Comparison of ENCODE assay signal across 9 cellular contexts in genomic region chr22:39350803-39351688, GRCh38. TPM values are rescaled to one million over a fixed set of nuclear protein-coding genes. Genes with fewer than 3 reads are reported as not detected.
A peak's percentile ranks its signal among the peaks of the same experiment; 100 is the strongest.
DNase-seq lines count a peak whose midpoint lies in the region; ATAC-seq and TF ChIP-seq lines count a peak whose summit lies in the region.
"Had no signal": no experiment of that assay in that cellular context is flagged by ENCODE, and none has a peak within 500 bp of the region (broad histone marks: within the 10 kb centered on the region; RNA-seq: fewer than 3 reads in every experiment).

No MANE protein-coding gene starts in this region.

- no peak for TF ChIP-seq CTCF in HEK293 (tag by site-specific recombination; IDR thresholded peaks at IDR 0.05)

- H3K9me3 Mint-ChIP-seq in activated T-helper 2 cell treated with anti-CD3 and anti-CD28 coated beads, Interferon-gamma antibody, Interleukin-2, Interleukin-4, amounts not matched to agents 10 μg/mL and 5 μg/mL and 100 μg/mL, durations not matched to agents 14 hours and 24 hours and 36 hours = no peaks in the 10 kb centered on the region
- no peaks in the 10 kb centered on the region for H3K9me3 Mint-ChIP-seq in stimulated activated naive CD8-positive, alpha-beta T cell treated with anti-CD3 and anti-CD28 coated beads, Interleukin-15, amount 100 ng/mL, for 72 hours

- peaks cover 15% of the 10 kb centered on the region for H3K4me1 ChIP-seq in HEK293 (ENCODE audit: control insufficient read depth, insufficient read depth, low read length)

- H3K4me3 Mint-ChIP-seq in activated T-helper 2 cell treated with anti-CD3 and anti-CD28 coated beads, Interferon-gamma antibody, Interleukin-2, Interleukin-4, amounts not matched to agents 10 μg/mL and 5 μg/mL and 100 μg/mL, durations not matched to agents 14 hours and 24 hours and 36 hours (ENCODE audit: low read depth) = peak overlapping the region; percentile 58
- peak overlapping the region; percentile 70 to 80 for H3K4me3 Mint-ChIP-seq in stimulated activated naive CD8-positive, alpha-beta T cell treated with anti-CD3 and anti-CD28 coated beads, Interleukin-15, amount 100 ng/mL, for 72 hours

- POLR2A ChIA-PET in HEK293 (lab: Yijun Ruan, JAX) = interaction anchor here (1.4 kb wide), 1 partner anchor 33 kb away, joined by 4 read pairs; no protein-coding TSS in a partner anchor

- H3K9me3 ChIP-seq in HEK293 (ENCODE audit: control insufficient read depth, insufficient read depth, low read depth, low read length) = no peaks in the 10 kb centered on the region
- no peaks in the 10 kb centered on the region for H3K9me3 ChIP-seq in iPS-18c (ENCODE audit: control insufficient read depth, insufficient read depth, low read length)

- CTCF ChIA-PET in HEK293 (lab: Yijun Ruan, JAX) = interaction anchor here (0.6 to 3.0 kb wide), 6 partner anchors 8 to 178 kb away, joined by 3 to 18 read pairs (median 3); no protein-coding TSS in a partner anchor

- peaks cover 41% of the 10 kb centered on the region for H3K27me3 Mint-ChIP-seq in activated T-helper 2 cell treated with anti-CD3 and anti-CD28 coated beads, Interferon-gamma antibody, Interleukin-2, Interleukin-4, amounts not matched to agents 10 μg/mL and 5 μg/mL and 100 μg/mL, durations not matched to agents 14 hours and 24 hours and 36 hours (ENCODE audit: low read depth)
- no peaks in the 10 kb centered on the region for H3K27me3 Mint-ChIP-seq in stimulated activated naive CD8-positive, alpha-beta T cell treated with anti-CD3 and anti-CD28 coated beads, Interleukin-15, amount 100 ng/mL, for 72 hours

- ATAC-seq in stimulated activated naive CD8-positive, alpha-beta T cell treated with anti-CD3 and anti-CD28 coated beads, Interleukin-15, amount 100 ng/mL, for 72 hours = no peak
- no peak for ATAC-seq in GM19023 (IDR thresholded peaks at IDR 0.05; ENCODE audit: unreplicated experiment)

- no peaks in the 10 kb centered on the region for H3K36me3 ChIP-seq in HEK293 (ENCODE audit: control insufficient read depth in 2 of 2, insufficient read depth in 1 of 2, low read length in 2 of 2)

- H3K36me3 Mint-ChIP-seq in activated T-helper 2 cell treated with anti-CD3 and anti-CD28 coated beads, Interferon-gamma antibody, Interleukin-2, Interleukin-4, amounts not matched to agents 10 μg/mL and 5 μg/mL and 100 μg/mL, durations not matched to agents 14 hours and 24 hours and 36 hours (ENCODE audit: low read depth) = no peaks in the 10 kb centered on the region

- peak overlapping the region; percentile 74; the same call in 1 of the 2 replicates for H3K27ac ChIP-seq in HEK293 (ENCODE audit: extremely low read depth, low read depth, low read length)
- H3K27ac ChIP-seq: epithelial cell of prostate had no signal

- no peak for DNase-seq in activated T-helper 2 cell treated with anti-CD3 and anti-CD28 coated beads, Interferon-gamma antibody, Interleukin-2, Interleukin-4, amounts not matched to agents 10 μg/mL and 5 μg/mL and 100 μg/mL, durations not matched to agents 14 hours and 24 hours and 36 hours (ENCODE audit: low spot score)
- no peak for DNase-seq in stimulated activated naive CD8-positive, alpha-beta T cell treated with anti-CD3 and anti-CD28 coated beads, Interleukin-15, amount 100 ng/mL, for 72 hours
- DNase-seq in NCI-H146 treated with DMSO at 0.1 percent for 48 hours (lab: John Stamatoyannopoulos, UW; ENCODE audit: unreplicated experiment) = no peak
- no peak for DNase-seq in posterior vena cava (ENCODE audit: low spot score)
- DNase-seq: NCI-H748 treated with DMSO at 0.1 percent for 48 hours had no signal

- peaks cover 2% of the 10 kb centered on the region for H3K4me1 Mint-ChIP-seq in activated T-helper 2 cell treated with anti-CD3 and anti-CD28 coated beads, Interferon-gamma antibody, Interleukin-2, Interleukin-4, amounts not matched to agents 10 μg/mL and 5 μg/mL and 100 μg/mL, durations not matched to agents 14 hours and 24 hours and 36 hours (ENCODE audit: low read depth)
- peaks cover 32% of the 10 kb centered on the region for H3K4me1 Mint-ChIP-seq in stimulated activated naive CD8-positive, alpha-beta T cell treated with anti-CD3 and anti-CD28 coated beads, Interleukin-15, amount 100 ng/mL, for 72 hours

- peak overlapping the region; percentile 76 for H3K4me3 ChIP-seq in HEK293 (ENCODE audit: low read depth, low read length)
- H3K4me3 ChIP-seq in iPS-18c (ENCODE audit: insufficient read depth, low read depth, low read length) = peak overlapping the region; percentile 69; the same call in 1 of the 2 replicates

- H3K27ac Mint-ChIP-seq in activated T-helper 2 cell treated with anti-CD3 and anti-CD28 coated beads, Interferon-gamma antibody, Interleukin-2, Interleukin-4, amounts not matched to agents 10 μg/mL and 5 μg/mL and 100 μg/mL, durations not matched to agents 14 hours and 24 hours and 36 hours = no peak overlapping the region
- no peak overlapping the region for H3K27ac Mint-ChIP-seq in stimulated activated naive CD8-positive, alpha-beta T cell treated with anti-CD3 and anti-CD28 coated beads, Interleukin-15, amount 100 ng/mL, for 72 hours

- intact Hi-C loops in activated T-helper 2 cell treated with anti-CD3 and anti-CD28 coated beads, Interferon-gamma antibody, Interleukin-2, Interleukin-4, amounts not matched to agents 10 μg/mL and 5 μg/mL and 100 μg/mL, durations not matched to agents 14 hours and 24 hours and 36 hours (cut with micrococcal nuclease) = no loop called here
- intact Hi-C loops in posterior vena cava (cut with DNase I) = no loop called here

TF ChIP-seq in HEK293, 187 proteins besides CTCF, POLR2A, EP300 and RAD21 (continues in another document):
- TF ChIP-seq ZNF529 (tag by site-specific recombination; IDR thresholded peaks at IDR 0.05; ENCODE audit: insufficient replicate concordance) (no peak), ZNF660 (tag by site-specific recombination; IDR thresholded peaks at IDR 0.05) (no peak), ZNF426 (tag by site-specific recombination; IDR thresholded peaks at IDR 0.05) (no peak), ZNF596 (tag by site-specific recombination; IDR thresholded peaks at IDR 0.05) (no peak), RBAK (tag by site-specific recombination; IDR thresholded peaks at IDR 0.05) (no peak), ZFP3 (tag by site-specific recombination; IDR thresholded peaks at IDR 0.05; ENCODE audit: low read depth) (no peak), ZNF768 (tag by site-specific recombination; IDR thresholded peaks at IDR 0.05) (no peak), ZNF133 (tag by site-specific recombination; IDR thresholded peaks at IDR 0.05) (no peak), ZNF416 (tag by site-specific recombination; IDR thresholded peaks at IDR 0.05) (no peak), ZNF777 (tag by site-specific recombination; IDR thresholded peaks at IDR 0.05; ENCODE audit: borderline replicate concordance) (no peak), ZNF302 (tag by site-specific recombination; IDR thresholded peaks at IDR 0.05; ENCODE audit: low read depth) (no peak), ZNF48 (tag by site-specific recombination; IDR thresholded peaks at IDR 0.05) (no peak), ZNF24 (tag by site-specific recombination; IDR thresholded peaks at IDR 0.05) (no peak), ZNF585B (tag by site-specific recombination; IDR thresholded peaks at IDR 0.05) (no peak), ZFP41 (tag by site-specific recombination; IDR thresholded peaks at IDR 0.05; ENCODE audit: borderline replicate concordance) (no peak), TCF7L2 (IDR thresholded peaks at IDR 0.05; ENCODE audit: borderline replicate concordance, low read depth, low read length) (no peak), ZNF274 (IDR thresholded peaks at IDR 0.05; ENCODE audit: low read length) (no peak), ZNF274 (tag by site-specific recombination; IDR thresholded peaks at IDR 0.05; ENCODE audit: borderline replicate concordance) (no peak), GLIS2 (tag by site-specific recombination; IDR thresholded peaks at IDR 0.05) (peak; percentile 19)
- TF ChIP-seq, protein P1, sequence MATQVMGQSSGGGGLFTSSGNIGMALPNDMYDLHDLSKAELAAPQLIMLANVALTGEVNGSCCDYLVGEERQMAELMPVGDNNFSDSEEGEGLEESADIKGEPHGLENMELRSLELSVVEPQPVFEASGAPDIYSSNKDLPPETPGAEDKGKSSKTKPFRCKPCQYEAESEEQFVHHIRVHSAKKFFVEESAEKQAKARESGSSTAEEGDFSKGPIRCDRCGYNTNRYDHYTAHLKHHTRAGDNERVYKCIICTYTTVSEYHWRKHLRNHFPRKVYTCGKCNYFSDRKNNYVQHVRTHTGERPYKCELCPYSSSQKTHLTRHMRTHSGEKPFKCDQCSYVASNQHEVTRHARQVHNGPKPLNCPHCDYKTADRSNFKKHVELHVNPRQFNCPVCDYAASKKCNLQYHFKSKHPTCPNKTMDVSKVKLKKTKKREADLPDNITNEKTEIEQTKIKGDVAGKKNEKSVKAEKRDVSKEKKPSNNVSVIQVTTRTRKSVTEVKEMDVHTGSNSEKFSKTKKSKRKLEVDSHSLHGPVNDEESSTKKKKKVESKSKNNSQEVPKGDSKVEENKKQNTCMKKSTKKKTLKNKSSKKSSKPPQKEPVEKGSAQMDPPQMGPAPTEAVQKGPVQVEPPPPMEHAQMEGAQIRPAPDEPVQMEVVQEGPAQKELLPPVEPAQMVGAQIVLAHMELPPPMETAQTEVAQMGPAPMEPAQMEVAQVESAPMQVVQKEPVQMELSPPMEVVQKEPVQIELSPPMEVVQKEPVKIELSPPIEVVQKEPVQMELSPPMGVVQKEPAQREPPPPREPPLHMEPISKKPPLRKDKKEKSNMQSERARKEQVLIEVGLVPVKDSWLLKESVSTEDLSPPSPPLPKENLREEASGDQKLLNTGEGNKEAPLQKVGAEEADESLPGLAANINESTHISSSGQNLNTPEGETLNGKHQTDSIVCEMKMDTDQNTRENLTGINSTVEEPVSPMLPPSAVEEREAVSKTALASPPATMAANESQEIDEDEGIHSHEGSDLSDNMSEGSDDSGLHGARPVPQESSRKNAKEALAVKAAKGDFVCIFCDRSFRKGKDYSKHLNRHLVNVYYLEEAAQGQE (tag by site-specific recombination; IDR thresholded peaks at IDR 0.05) = no peak

RNA-seq across cellular contexts. Expression of gene SYNGR1, which starts 1.3 kb away (rescaled TPM):
- not detected in 2 replicates for total RNA-seq in activated T-helper 2 cell treated with anti-CD3 and anti-CD28 coated beads, Interferon-gamma antibody, Interleukin-2, Interleukin-4, amounts not matched to agents 10 μg/mL and 5 μg/mL and 100 μg/mL, durations not matched to agents 14 hours and 24 hours and 36 hours
- total RNA-seq in posterior vena cava = 10 to 100 TPM; 12.8 to 15.2 TPM

RNA-seq across cellular contexts. Expression of gene RPL3, which starts 31.6 kb away (rescaled TPM):
- 2,214 and 2,255 TPM in 2 replicates for total RNA-seq in activated T-helper 2 cell treated with anti-CD3 and anti-CD28 coated beads, Interferon-gamma antibody, Interleukin-2, Interleukin-4, amounts not matched to agents 10 μg/mL and 5 μg/mL and 100 μg/mL, durations not matched to agents 14 hours and 24 hours and 36 hours
- total RNA-seq in posterior vena cava = 1,000 to 10,000 TPM; 1,303 to 1,339 TPM

RNA-seq across cellular contexts. Expression of gene TAB1, which starts 48.5 kb away (rescaled TPM):
- 25.4 and 25.8 TPM in 2 replicates for total RNA-seq in activated T-helper 2 cell treated with anti-CD3 and anti-CD28 coated beads, Interferon-gamma antibody, Interleukin-2, Interleukin-4, amounts not matched to agents 10 μg/mL and 5 μg/mL and 100 μg/mL, durations not matched to agents 14 hours and 24 hours and 36 hours
- total RNA-seq in posterior vena cava = 10 to 100 TPM; 20.0 to 20.7 TPM

Comparison
In these comparisons a context has a peak if more than half of its experiments do, and no peak if none do; other contexts are left out.
1. RNA of gene SYNGR1, which starts 1.3 kb away (total RNA-seq): 12.8 to 15.2 TPM in posterior vena cava; not detected in activated T-helper 2 cell treated with anti-CD3 and anti-CD28 coated beads, Interferon-gamma antibody, Interleukin-2, Interleukin-4, amounts not matched to agents 10 μg/mL and 5 μg/mL and 100 μg/mL, durations not matched to agents 14 hours and 24 hours and 36 hours; every median in the first group is over 10 times any median in the second.